Comparison of ENCODE assay signal across 1 cellular context in the genomic region with DNA sequence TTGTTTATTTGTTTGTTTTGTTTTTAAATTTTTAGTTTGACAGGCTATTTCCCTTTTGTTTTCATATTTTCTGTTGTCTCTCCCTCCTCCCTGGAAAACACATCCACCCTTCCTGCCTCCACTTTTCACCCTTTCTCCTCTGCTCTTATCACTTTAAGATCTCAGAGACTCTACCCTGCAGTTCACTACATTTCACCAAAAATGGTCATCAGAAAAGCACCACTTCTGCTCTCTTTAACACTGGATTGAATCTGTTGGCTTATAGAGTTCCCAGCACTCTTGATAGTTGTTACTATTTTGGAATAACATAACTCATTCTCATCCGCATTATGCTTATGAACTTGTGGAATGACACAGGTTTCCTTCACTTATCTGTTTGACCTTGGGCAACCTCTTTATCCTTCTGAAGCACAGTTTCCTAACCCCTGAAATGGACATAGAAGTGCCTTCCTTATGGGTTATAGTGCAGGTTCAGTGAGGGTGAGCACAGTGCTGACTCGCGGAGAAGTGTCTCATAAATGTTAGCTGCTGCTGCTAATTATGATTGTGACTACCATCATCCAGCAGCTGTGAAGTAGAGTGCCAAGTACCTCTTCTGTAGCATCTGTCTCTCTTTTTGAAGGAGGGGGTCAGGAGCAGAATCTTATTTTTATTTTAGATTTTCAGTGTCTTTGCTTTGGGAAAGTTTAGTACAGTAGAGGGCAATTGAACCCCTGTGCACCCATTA.
TF ChIP-seq lines count a peak whose summit lies in the region.

No MANE protein-coding gene starts in this region.

TF ChIP-seq in HCT116, 20 proteins besides CTCF, POLR2A, EP300 and RAD21 (continued from another document):
- TF ChIP-seq, protein P1, sequence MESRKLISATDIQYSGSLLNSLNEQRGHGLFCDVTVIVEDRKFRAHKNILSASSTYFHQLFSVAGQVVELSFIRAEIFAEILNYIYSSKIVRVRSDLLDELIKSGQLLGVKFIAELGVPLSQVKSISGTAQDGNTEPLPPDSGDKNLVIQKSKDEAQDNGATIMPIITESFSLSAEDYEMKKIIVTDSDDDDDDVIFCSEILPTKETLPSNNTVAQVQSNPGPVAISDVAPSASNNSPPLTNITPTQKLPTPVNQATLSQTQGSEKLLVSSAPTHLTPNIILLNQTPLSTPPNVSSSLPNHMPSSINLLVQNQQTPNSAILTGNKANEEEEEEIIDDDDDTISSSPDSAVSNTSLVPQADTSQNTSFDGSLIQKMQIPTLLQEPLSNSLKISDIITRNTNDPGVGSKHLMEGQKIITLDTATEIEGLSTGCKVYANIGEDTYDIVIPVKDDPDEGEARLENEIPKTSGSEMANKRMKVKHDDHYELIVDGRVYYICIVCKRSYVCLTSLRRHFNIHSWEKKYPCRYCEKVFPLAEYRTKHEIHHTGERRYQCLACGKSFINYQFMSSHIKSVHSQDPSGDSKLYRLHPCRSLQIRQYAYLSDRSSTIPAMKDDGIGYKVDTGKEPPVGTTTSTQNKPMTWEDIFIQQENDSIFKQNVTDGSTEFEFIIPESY (IDR thresholded peaks at IDR 0.05; ENCODE audit: extremely low read depth, insufficient replicate concordance, low read length) = no peak
- TF ChIP-seq EZH2 (IDR thresholded peaks at IDR 0.05) (no peak), SRF (IDR thresholded peaks at IDR 0.05; ENCODE audit: low read depth) (no peak), FOSL1 (IDR thresholded peaks at IDR 0.05; ENCODE audit: low read depth) (no peak)
- TF ChIP-seq, protein P2, sequence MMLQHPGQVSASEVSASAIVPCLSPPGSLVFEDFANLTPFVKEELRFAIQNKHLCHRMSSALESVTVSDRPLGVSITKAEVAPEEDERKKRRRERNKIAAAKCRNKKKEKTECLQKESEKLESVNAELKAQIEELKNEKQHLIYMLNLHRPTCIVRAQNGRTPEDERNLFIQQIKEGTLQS (IDR thresholded peaks at IDR 0.05) = no peak
- TF ChIP-seq, protein P3, sequence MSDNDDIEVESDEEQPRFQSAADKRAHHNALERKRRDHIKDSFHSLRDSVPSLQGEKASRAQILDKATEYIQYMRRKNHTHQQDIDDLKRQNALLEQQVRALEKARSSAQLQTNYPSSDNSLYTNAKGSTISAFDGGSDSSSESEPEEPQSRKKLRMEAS (IDR thresholded peaks at IDR 0.05) = no peak
TF ChIP-seq in HCT116: peak in this region for 0.
